In genomic region chr10:96638120-96638519, GRCh38 we compare ENCODE assay signal across 16 cellular contexts. TPM values are rescaled to one million over a fixed set of nuclear protein-coding genes. Genes with fewer than 3 reads are reported as not detected.
DNase-seq lines count a peak whose midpoint lies in the region; ATAC-seq and TF ChIP-seq lines count a peak whose summit lies in the region.
"Had no signal": no experiment of that assay in that cellular context is flagged by ENCODE, and none has a peak within 500 bp of the region (broad histone marks: within the 10 kb centered on the region; RNA-seq: fewer than 3 reads in every experiment).

No MANE protein-coding gene starts in this region.

- H3K9ac ChIP-seq in liver (ENCODE audit: low read depth in 1 of 2, low read length in 2 of 2) = no peak overlapping the region
- H3K9ac ChIP-seq: BLaER1, GM23248 had no signal

- H3K36me3 Mint-ChIP-seq in Caco-2 (ENCODE audit: insufficient read depth, unreplicated experiment) = peaks cover 5% of the 10 kb centered on the region
- peaks cover 38% of the 10 kb centered on the region for H3K36me3 Mint-ChIP-seq in stimulated activated effector memory CD8-positive, alpha-beta T cell treated with anti-CD3 and anti-CD28 coated beads, Interleukin-12 subunit alpha, Interleukin-12 subunit beta, amount 100 ng/mL, for 72 hours
- no peaks in the 10 kb centered on the region for H3K36me3 Mint-ChIP-seq in activated T-helper 17 cell treated with anti-CD3 and anti-CD28 coated beads, Interleukin-2, amount 50 U/mL, for 72 hours (ENCODE audit: low read depth)
- H3K36me3 Mint-ChIP-seq: CD4-positive, alpha-beta memory T cell had no signal

- peaks cover 12% of the 10 kb centered on the region for H3K4me1 Mint-ChIP-seq in Caco-2 (ENCODE audit: low read depth, unreplicated experiment)
- H3K4me1 Mint-ChIP-seq in stimulated activated effector memory CD8-positive, alpha-beta T cell treated with anti-CD3 and anti-CD28 coated beads, Interleukin-12 subunit alpha, Interleukin-12 subunit beta, amount 100 ng/mL, for 72 hours = peaks cover 8% of the 10 kb centered on the region
- no peaks in the 10 kb centered on the region for H3K4me1 Mint-ChIP-seq in activated T-helper 17 cell treated with anti-CD3 and anti-CD28 coated beads, Interleukin-2, amount 50 U/mL, for 72 hours

- ATAC-seq in stimulated activated effector memory CD8-positive, alpha-beta T cell treated with anti-CD3 and anti-CD28 coated beads, Interleukin-12 subunit alpha, Interleukin-12 subunit beta, amount 100 ng/mL, for 72 hours = no peak
- ATAC-seq in GM18519 (IDR thresholded peaks at IDR 0.05; ENCODE audit: low FRiP score, unreplicated experiment) (no peak), GM19023 (IDR thresholded peaks at IDR 0.05; ENCODE audit: unreplicated experiment) (no peak)
- ATAC-seq in activated T-helper 17 cell treated with anti-CD3 and anti-CD28 coated beads, Interleukin-2, amount 50 U/mL, for 72 hours (replicated peaks) = no peak
- ATAC-seq: HCT116 had no signal

- intact Hi-C loops in Caco-2 (cut with micrococcal nuclease; ENCODE audit: unreplicated experiment) = no loop called here

- H3K4me3 ChIP-seq in Caco-2 (ENCODE audit: low read depth, low read length) (no peak overlapping the region), liver (ENCODE audit: low read depth in 1 of 3, low read length in 3 of 3) (no peak overlapping the region)
- H3K4me3 ChIP-seq: BLaER1, GM23248 had no signal

- TF ChIP-seq CTCF in Caco-2 (IDR thresholded peaks at IDR 0.05; ENCODE audit: insufficient read depth in 1 of 2, low read depth in 1 of 2, low read length in 1 of 2, severe bottlenecking in 1 of 2, unreplicated experiment in 1 of 2) (no peak), liver (IDR thresholded peaks at IDR 0.05; ENCODE audit: low read depth, low read length, missing input control) (no peak)

- peak overlapping the region; percentile 43 for H3K27ac Mint-ChIP-seq in Caco-2 (ENCODE audit: unreplicated experiment)
- H3K27ac Mint-ChIP-seq in stimulated activated effector memory CD8-positive, alpha-beta T cell treated with anti-CD3 and anti-CD28 coated beads, Interleukin-12 subunit alpha, Interleukin-12 subunit beta, amount 100 ng/mL, for 72 hours = peak overlapping the region; percentile 15
- H3K27ac Mint-ChIP-seq in activated T-helper 17 cell treated with anti-CD3 and anti-CD28 coated beads, Interleukin-2, amount 50 U/mL, for 72 hours = no peak overlapping the region
- H3K27ac Mint-ChIP-seq: CD4-positive, alpha-beta memory T cell had no signal

- H3K27ac ChIP-seq in liver (ENCODE audit: low read depth in 1 of 2, low read length in 2 of 2) = peak overlapping the region; percentile 42 to 58
- H3K27ac ChIP-seq: BLaER1, C4-2B, GM23248 had no signal

- no peaks in the 10 kb centered on the region for H3K9me3 Mint-ChIP-seq in Caco-2 (ENCODE audit: unreplicated experiment)
- H3K9me3 Mint-ChIP-seq in stimulated activated effector memory CD8-positive, alpha-beta T cell treated with anti-CD3 and anti-CD28 coated beads, Interleukin-12 subunit alpha, Interleukin-12 subunit beta, amount 100 ng/mL, for 72 hours = no peaks in the 10 kb centered on the region
- no peaks in the 10 kb centered on the region for H3K9me3 Mint-ChIP-seq in activated T-helper 17 cell treated with anti-CD3 and anti-CD28 coated beads, Interleukin-2, amount 50 U/mL, for 72 hours

- no peaks in the 10 kb centered on the region for H3K27me3 Mint-ChIP-seq in Caco-2 (ENCODE audit: insufficient read depth, unreplicated experiment)
- H3K27me3 Mint-ChIP-seq in activated T-helper 17 cell treated with anti-CD3 and anti-CD28 coated beads, Interleukin-2, amount 50 U/mL, for 72 hours = no peaks in the 10 kb centered on the region
- H3K27me3 Mint-ChIP-seq: CD4-positive, alpha-beta memory T cell had no signal

- H3K4me3 Mint-ChIP-seq in Caco-2 (ENCODE audit: unreplicated experiment) = no peak overlapping the region
- H3K4me3 Mint-ChIP-seq in stimulated activated effector memory CD8-positive, alpha-beta T cell treated with anti-CD3 and anti-CD28 coated beads, Interleukin-12 subunit alpha, Interleukin-12 subunit beta, amount 100 ng/mL, for 72 hours = no peak overlapping the region
- H3K4me3 Mint-ChIP-seq in activated T-helper 17 cell treated with anti-CD3 and anti-CD28 coated beads, Interleukin-2, amount 50 U/mL, for 72 hours = no peak overlapping the region
- H3K4me3 Mint-ChIP-seq: CD4-positive, alpha-beta memory T cell had no signal

- peak in 1 of 2 donors; percentile 4 for TF ChIP-seq RAD21 in liver (IDR thresholded peaks at IDR 0.05)

- no peaks in the 10 kb centered on the region; the same call in 1 of the 2 replicates for H3K27me3 ChIP-seq in Caco-2 (replicated peaks; ENCODE audit: control insufficient read depth, insufficient read depth, low read length)
- H3K27me3 ChIP-seq in liver (ENCODE audit: control insufficient read depth in 4 of 4, insufficient read depth in 4 of 4, low read length in 3 of 4) = no peaks in the 10 kb centered on the region
- H3K27me3 ChIP-seq: BLaER1 had no signal

- BruUV-seq in Caco-2 (replicated peaks; lab: Mats Ljungman, UMichigan) = no TSS peak

- H3K9me3 ChIP-seq in Caco-2 (no peaks in the 10 kb centered on the region), liver (ENCODE audit: control insufficient read depth in 4 of 4, low read length in 3 of 4) (no peaks in the 10 kb centered on the region)
- H3K9me3 ChIP-seq: BLaER1 had no signal

- DNase-seq in Caco-2 (no peak), NCI-H2227 treated with DMSO at 0.1 percent for 48 hours (lab: John Stamatoyannopoulos, UW) (no peak)
- no peak for DNase-seq in stimulated activated effector memory CD8-positive, alpha-beta T cell treated with anti-CD3 and anti-CD28 coated beads, Interleukin-12 subunit alpha, Interleukin-12 subunit beta, amount 100 ng/mL, for 72 hours (ENCODE audit: low spot score in 2 of 2)
- DNase-seq: CD4-positive, alpha-beta memory T cell; COR-L47; DMS153; DND-41; GM23248; H7 had no signal

- no peaks in the 10 kb centered on the region for H3K36me3 ChIP-seq in Caco-2 (ENCODE audit: control insufficient read depth, insufficient read depth, low read length)
- peaks cover 2 to 12% (median 4%) of the 10 kb centered on the region in 4 donors for H3K36me3 ChIP-seq in liver (ENCODE audit: control insufficient read depth in 4 of 4, insufficient read depth in 3 of 4, low read depth in 1 of 4, low read length in 3 of 4)

- WGBS in liver = 62% methylated on average over 3 of the region's 3 CpGs

- POLR2A ChIA-PET in Caco-2 (lab: Charles Lee) = no interaction called here

- CTCF ChIA-PET in Caco-2 (lab: Charles Lee) = interaction anchor here (0.8 kb wide), 1 partner anchor 387 kb away, joined by 3 read pairs; no protein-coding TSS in a partner anchor

- peaks cover 40% of the 10 kb centered on the region for H3K4me1 ChIP-seq in Caco-2
- H3K4me1 ChIP-seq in liver (ENCODE audit: control insufficient read depth in 4 of 4, insufficient read depth in 4 of 4, low read length in 3 of 4) = peaks cover 7 to 40% (median 32%) of the 10 kb centered on the region in 4 donors

TF ChIP-seq in liver, 16 proteins besides CTCF, POLR2A, EP300 and RAD21:
- TF ChIP-seq ZBTB33 (IDR thresholded peaks at IDR 0.05) (no peak), GABPA (IDR thresholded peaks at IDR 0.05 in 1 of 2, conservative IDR thresholded peaks at IDR 0.05 in 1 of 2) (no peak), RXRA (IDR thresholded peaks at IDR 0.05) (peak in 1 of 2 donors; percentile 13)

RNA-seq across cellular contexts. Expression of gene TM9SF3, which starts 51.3 kb away (rescaled TPM):
- total RNA-seq in Caco-2 (2022) (176 and 184 TPM in 2 replicates), liver (100 to 1,000 TPM in 1 of 2 donors, 10 to 100 TPM in 1; 72.9 to 115 TPM)
- polyA plus RNA-seq in liver = 10 to 100 TPM; 20.5 to 37.9 TPM
- 100 to 1,000 TPM in 1 of 2 donors, 10 to 100 TPM in 1; 80.3 to 101 TPM for total RNA-seq in activated T-helper 17 cell treated with anti-CD3 and anti-CD28 coated beads, Interleukin-2, amount 50 U/mL, for 72 hours
